Comparison of ENCODE assay signal across 16 cellular contexts in genomic region chr18:46447792-46448191, GRCh38.
A peak's percentile ranks its signal among the peaks of the same experiment; 100 is the strongest.
DNase-seq lines count a peak whose midpoint lies in the region; ATAC-seq and TF ChIP-seq lines count a peak whose summit lies in the region.
"Had no signal": no experiment of that assay in that cellular context is flagged by ENCODE, and none has a peak within 500 bp of the region (broad histone marks: within the 10 kb centered on the region; RNA-seq: fewer than 3 reads in every experiment).

No MANE protein-coding gene starts in this region.

- CTCF ChIA-PET in WTC11 (lab: Charles Lee): interaction anchor here (1.0 to 3.9 kb wide), 8 partner anchors 11 to 210 kb away, joined by 3 to 18 read pairs (median 10); no protein-coding TSS in a partner anchor

- H3K9me3 Mint-ChIP-seq in WTC11: peaks cover 25% of the 10 kb centered on the region
- no peaks in the 10 kb centered on the region for H3K9me3 Mint-ChIP-seq in neural crest cell
- peaks cover 6% of the 10 kb centered on the region for H3K9me3 Mint-ChIP-seq in activated naive CD8-positive, alpha-beta T cell treated with anti-CD3 and anti-CD28 coated beads for 36 hours
- H3K9me3 Mint-ChIP-seq: H9 had no signal

- H3K36me3 Mint-ChIP-seq in WTC11 (peaks cover 29% of the 10 kb centered on the region), neural crest cell (ENCODE audit: low read depth) (peaks cover 44% of the 10 kb centered on the region)
- H3K36me3 Mint-ChIP-seq in activated naive CD8-positive, alpha-beta T cell treated with anti-CD3 and anti-CD28 coated beads for 36 hours: no peaks in the 10 kb centered on the region
- H3K36me3 Mint-ChIP-seq: CD8-positive, alpha-beta T cell had no signal

- POLR2A ChIA-PET in WTC11 (lab: Charles Lee): interaction anchor here (0.9 to 1.6 kb wide), 3 partner anchors 11 to 18 kb away, joined by 3 to 4 read pairs (median 3); no protein-coding TSS in a partner anchor

- no peak overlapping the region for H3K4me3 Mint-ChIP-seq in WTC11
- no peak overlapping the region for H3K4me3 Mint-ChIP-seq in neural crest cell
- H3K4me3 Mint-ChIP-seq in activated naive CD8-positive, alpha-beta T cell treated with anti-CD3 and anti-CD28 coated beads for 36 hours: no peak overlapping the region
- H3K4me3 Mint-ChIP-seq: CD8-positive, alpha-beta T cell had no signal

- DNase-seq in D341Med (ENCODE audit: low spot score) (peak; percentile 18), WTC11 (ENCODE audit: low spot score) (no peak), left lobe of liver (ENCODE audit: low spot score) (peak; percentile 8), neural crest cell (ENCODE audit: low read depth, low spot score) (no peak), nucleus accumbens (lab: John Stamatoyannopoulos, UW) (no peak), SK-N-DZ (ENCODE audit: low spot score) (no peak), HT-29 (ENCODE audit: low spot score) (no peak)
- DNase-seq in activated naive CD8-positive, alpha-beta T cell treated with anti-CD3 and anti-CD28 coated beads for 36 hours: no peak
- DNase-seq: 8988T; Calu3; CD8-positive, alpha-beta T cell; DMS 273 treated with DMSO at 0.1 percent for 48 hours; GM23248; IMR-90 had no signal

- peak; percentile 12 for ATAC-seq in WTC11
- ATAC-seq in left lobe of liver: no peak
- ATAC-seq: CD8-positive, alpha-beta T cell; K562 had no signal

- H3K4me1 Mint-ChIP-seq in WTC11 (peaks cover 33% of the 10 kb centered on the region), neural crest cell (no peaks in the 10 kb centered on the region)
- no peaks in the 10 kb centered on the region for H3K4me1 Mint-ChIP-seq in activated naive CD8-positive, alpha-beta T cell treated with anti-CD3 and anti-CD28 coated beads for 36 hours

- H3K27ac Mint-ChIP-seq in WTC11 (no peak overlapping the region), neural crest cell (ENCODE audit: unreplicated experiment) (peak overlapping the region; percentile 87)
- no peak overlapping the region for H3K27ac Mint-ChIP-seq in activated naive CD8-positive, alpha-beta T cell treated with anti-CD3 and anti-CD28 coated beads for 36 hours
- H3K27ac Mint-ChIP-seq: CD8-positive, alpha-beta T cell; H9 had no signal

- H3K27me3 Mint-ChIP-seq in WTC11 (ENCODE audit: low read depth) (peaks cover 13% of the 10 kb centered on the region), neural crest cell (ENCODE audit: low read depth) (no peaks in the 10 kb centered on the region)
- peaks cover 10% of the 10 kb centered on the region for H3K27me3 Mint-ChIP-seq in activated naive CD8-positive, alpha-beta T cell treated with anti-CD3 and anti-CD28 coated beads for 36 hours

- TF ChIP-seq CTCF in WTC11 (IDR thresholded peaks at IDR 0.05): no peak
- TF ChIP-seq CTCF in neural crest cell (conservative IDR thresholded peaks at IDR 0.05): no peak

TF ChIP-seq in WTC11, 78 proteins besides CTCF, POLR2A, EP300 and RAD21 (continues in another document):
- TF ChIP-seq USF2 (CRISPR knock-in tag; IDR thresholded peaks at IDR 0.05) (no peak), JUN (CRISPR knock-in tag; IDR thresholded peaks at IDR 0.05) (no peak), MYBL2 (CRISPR knock-in tag; IDR thresholded peaks at IDR 0.05) (no peak), FOXP4 (CRISPR knock-in tag; IDR thresholded peaks at IDR 0.05) (no peak), ZNF425 (CRISPR knock-in tag; conservative IDR thresholded peaks at IDR 0.05) (no peak), HMGA2 (CRISPR knock-in tag; IDR thresholded peaks at IDR 0.05) (no peak), AR (CRISPR knock-in tag; IDR thresholded peaks at IDR 0.05) (no peak), E2F4 (CRISPR knock-in tag; IDR thresholded peaks at IDR 0.05; ENCODE audit: borderline replicate concordance, low read depth) (no peak), ZNF232 (CRISPR knock-in tag; IDR thresholded peaks at IDR 0.05) (no peak), ERG (CRISPR knock-in tag; IDR thresholded peaks at IDR 0.05) (no peak)

Comparison
In these comparisons a context has a peak if more than half of its experiments do, and no peak if none do; other contexts are left out.
1. DNase-seq: peak in D341Med (single experiment) and left lobe of liver (single experiment); none in WTC11 (single experiment), neural crest cell (single experiment), nucleus accumbens (0 of 56), activated naive CD8-positive, alpha-beta T cell treated with anti-CD3 and anti-CD28 coated beads for 36 hours (single experiment), SK-N-DZ (single experiment) and HT-29 (single experiment).